ENCODE assay signal across 1 cellular context in the genomic region with DNA sequence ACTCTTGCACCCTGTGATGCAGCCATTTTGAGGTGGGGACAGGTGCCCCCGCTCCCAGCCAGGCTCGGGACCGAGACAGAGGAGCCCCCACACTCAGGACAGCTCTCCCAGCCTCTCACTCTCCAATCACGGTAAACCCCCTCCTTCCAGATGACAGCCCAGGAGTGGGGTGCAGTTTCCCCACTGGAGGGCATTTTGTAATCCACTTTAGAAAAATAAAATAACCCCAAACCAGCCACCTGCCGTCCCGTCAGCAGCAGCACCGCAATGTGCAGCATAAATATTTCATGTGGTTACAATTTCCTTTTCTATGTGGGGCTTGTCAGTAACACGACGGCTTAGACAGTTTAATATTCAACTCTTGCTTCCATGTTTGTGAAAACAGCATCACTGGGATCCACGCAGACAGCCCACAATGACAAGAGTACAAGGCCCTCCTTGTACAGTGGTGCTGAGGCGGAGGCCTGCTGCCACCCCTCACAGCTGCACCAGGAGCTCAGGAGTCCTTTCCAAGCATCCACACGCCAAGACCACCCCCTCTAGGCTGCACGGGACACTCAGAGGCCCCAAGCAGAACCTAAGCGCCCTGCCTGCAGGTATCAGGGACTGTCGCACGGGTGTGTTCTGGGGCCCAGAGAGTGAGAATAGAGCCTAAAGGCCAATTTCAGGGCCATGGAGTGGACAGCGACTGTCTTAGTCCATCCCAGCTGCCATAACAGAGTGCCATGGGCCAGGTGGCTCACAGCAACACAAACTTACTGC.
TF ChIP-seq lines count a peak whose summit lies in the region.

No MANE protein-coding gene starts in this region.

TF ChIP-seq in H1, 55 proteins besides CTCF, POLR2A, EP300 and RAD21:
- TF ChIP-seq POLR2AphosphoS5 (IDR thresholded peaks at IDR 0.05; ENCODE audit: low read depth, low read length) (no peak), KDM4A (IDR thresholded peaks at IDR 0.05; ENCODE audit: low read depth, low read length, severe bottlenecking) (no peak), ASH2L (IDR thresholded peaks at IDR 0.05; ENCODE audit: low read length) (no peak), SIRT6 (IDR thresholded peaks at IDR 0.05; ENCODE audit: low read length) (no peak), GABPA (IDR thresholded peaks at IDR 0.05; ENCODE audit: borderline replicate concordance, insufficient read depth, low read length) (no peak), CHD2 (IDR thresholded peaks at IDR 0.05; ENCODE audit: low read length) (no peak), SRF (IDR thresholded peaks at IDR 0.05; ENCODE audit: low read depth, low read length) (no peak), BACH1 (IDR thresholded peaks at IDR 0.05; ENCODE audit: low read length) (no peak), POU5F1 (IDR thresholded peaks at IDR 0.05; ENCODE audit: low read depth, low read length) (no peak), CEBPB (IDR thresholded peaks at IDR 0.05; ENCODE audit: low read depth, low read length) (no peak), RBBP5 (IDR thresholded peaks at IDR 0.05; ENCODE audit: borderline replicate concordance, low read depth, low read length) (no peak), KDM5A (IDR thresholded peaks at IDR 0.05; ENCODE audit: low read length) (no peak), KDM1A (IDR thresholded peaks at IDR 0.05; ENCODE audit: borderline replicate concordance, low read length) (no peak), YY1 (IDR thresholded peaks at IDR 0.05; ENCODE audit: low read depth, low read length) (no peak), FOSL1 (IDR thresholded peaks at IDR 0.05; ENCODE audit: insufficient read depth, low read depth, low read length) (no peak), SUZ12 (IDR thresholded peaks at IDR 0.05; ENCODE audit: low read length) (no peak), TAF7 (optimal IDR thresholded peaks at IDR 0.05; ENCODE audit: borderline replicate concordance, low read depth, low read length) (no peak), PHF8 (conservative IDR thresholded peaks at IDR 0.05; ENCODE audit: low read depth, low read length) (no peak)
- TF ChIP-seq, protein P1, sequence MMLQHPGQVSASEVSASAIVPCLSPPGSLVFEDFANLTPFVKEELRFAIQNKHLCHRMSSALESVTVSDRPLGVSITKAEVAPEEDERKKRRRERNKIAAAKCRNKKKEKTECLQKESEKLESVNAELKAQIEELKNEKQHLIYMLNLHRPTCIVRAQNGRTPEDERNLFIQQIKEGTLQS (IDR thresholded peaks at IDR 0.05; ENCODE audit: insufficient read depth, low read depth, low read length): no peak
